In genomic region chr13:77810430-77810829, GRCh38 we compare ENCODE assay signal across 8 cellular contexts.
DNase-seq lines count a peak whose midpoint lies in the region; ATAC-seq and TF ChIP-seq lines count a peak whose summit lies in the region.

No MANE protein-coding gene starts in this region.

- no peak overlapping the region for H3K4me2 ChIP-seq in SK-N-SH

- POLR2A ChIA-PET in SK-N-SH (lab: Yijun Ruan, JAX): no interaction called here

- H3K27ac ChIP-seq in SK-N-SH (ENCODE audit: low read depth in 2 of 2, low read length in 1 of 2) (no peak overlapping the region), left lung (no peak overlapping the region)

- intact Hi-C loops in left lung (cut with DNase I): no loop called here

- TF ChIP-seq EP300 in SK-N-SH (IDR thresholded peaks at IDR 0.05; ENCODE audit: borderline replicate concordance in 1 of 2, low read depth in 1 of 2, low read length in 1 of 2): no peak

- TF ChIP-seq RAD21 in SK-N-SH (IDR thresholded peaks at IDR 0.05; ENCODE audit: low read length): peak; percentile 42

- H3K4me1 ChIP-seq in SK-N-SH (ENCODE audit: control insufficient read depth in 1 of 2, insufficient read depth in 2 of 2, low read depth in 1 of 2, low read length in 1 of 2) (no peaks in the 10 kb centered on the region; a peak in 1 of 4 replicates), left lung (peaks cover 0 to 5% of the 10 kb centered on the region in 2 donors)

- H2AFZ ChIP-seq in SK-N-SH (ENCODE audit: low read depth): no peak overlapping the region

- no peak overlapping the region for H3K9ac ChIP-seq in SK-N-SH

- ATAC-seq in GM18907 (IDR thresholded peaks at IDR 0.05; ENCODE audit: unreplicated experiment) (peak; percentile 88), HG03280 (IDR thresholded peaks at IDR 0.05; ENCODE audit: unreplicated experiment) (peak; percentile 87), left lung (peak; percentile 92)

- CTCF ChIA-PET in SK-N-SH (lab: Yijun Ruan, JAX): interaction anchor here (0.7 to 1.7 kb wide), 5 partner anchors 18 to 311 kb away, joined by 3 to 5 read pairs (median 3); no protein-coding TSS in a partner anchor

- TF ChIP-seq CTCF in SK-N-SH (IDR thresholded peaks at IDR 0.05) (peak; percentile 59), left lung (IDR thresholded peaks at IDR 0.05) (peak; percentile 40 to 41)

- H3K9me2 ChIP-seq in SK-N-SH: no peaks in the 10 kb centered on the region

- H3K4me3 ChIP-seq in SK-N-SH (ENCODE audit: low read depth in 2 of 2, low read length in 1 of 2) (no peak overlapping the region; a peak in 1 of 4 replicates), left lung (no peak overlapping the region)

- H3K36me3 ChIP-seq in SK-N-SH (replicated peaks in 1 of 2; ENCODE audit: control insufficient read depth in 1 of 2, insufficient read depth in 2 of 2, low read length in 1 of 2) (no peaks in the 10 kb centered on the region), left lung (no peaks in the 10 kb centered on the region)

- H3K9me3 ChIP-seq in SK-N-SH (no peaks in the 10 kb centered on the region), left lung (no peaks in the 10 kb centered on the region)

- 9% methylated on average over 2 of the region's 2 CpGs for WGBS in SK-N-SH (ENCODE audit: low lambda C conversion rate)

- no peaks in the 10 kb centered on the region for H3K79me2 ChIP-seq in SK-N-SH (ENCODE audit: insufficient read depth)

- DNase-seq in CMK (ENCODE audit: low read depth) (peak; percentile 27), SK-N-SH (peak; percentile 23), left lung (no peak), GM19238 (ENCODE audit: insufficient read length, low spot score) (no peak), GM19240 (ENCODE audit: insufficient read length, low spot score) (no peak)
- no peak for DNase-seq in stimulated activated CD4-positive, alpha-beta T cell treated with anti-CD3 and anti-CD28 coated beads, Interleukin-4, amount 100 ng/mL, for 4 hours

- H3F3A ChIP-seq in SK-N-SH (replicated peaks; ENCODE audit: insufficient read depth): no peaks in the 10 kb centered on the region

- H3K27me3 ChIP-seq in SK-N-SH (ENCODE audit: insufficient read depth): no peaks in the 10 kb centered on the region; the same call in 1 of the 2 replicates
- H3K27me3 ChIP-seq in left lung: no peaks in the 10 kb centered on the region

- H4K20me1 ChIP-seq in SK-N-SH (ENCODE audit: insufficient read depth): no peaks in the 10 kb centered on the region

TF ChIP-seq in SK-N-SH, 30 proteins besides CTCF, POLR2A, EP300 and RAD21:
- no peak for TF ChIP-seq TCF12 (IDR thresholded peaks at IDR 0.05)
- no peak for TF ChIP-seq ELF1 (IDR thresholded peaks at IDR 0.05)
- TF ChIP-seq SMC3 (IDR thresholded peaks at IDR 0.05; ENCODE audit: low read depth, low read length): peak; percentile 33; the same call in 1 of the 2 replicates
- TF ChIP-seq FOXJ3 (CRISPR knock-in tag; IDR thresholded peaks at IDR 0.05): no peak
- no peak for TF ChIP-seq MXI1 (IDR thresholded peaks at IDR 0.05; ENCODE audit: low read depth, low read length)
- TF ChIP-seq TEAD4 (IDR thresholded peaks at IDR 0.05; ENCODE audit: borderline replicate concordance, insufficient read depth): no peak

Comparison
In these comparisons a context has a peak if more than half of its experiments do, and no peak if none do; other contexts are left out.
1. DNase-seq: peak in CMK (single experiment) and SK-N-SH (single experiment); none in left lung (0 of 2), GM19238 (single experiment), stimulated activated CD4-positive, alpha-beta T cell treated with anti-CD3 and anti-CD28 coated beads, Interleukin-4, amount 100 ng/mL, for 4 hours (0 of 2) and GM19240 (single experiment).
2. Peak in every context shown above with its lines, with median percentiles within 50 percentile points of each other: ATAC-seq.